In the genomic region with DNA sequence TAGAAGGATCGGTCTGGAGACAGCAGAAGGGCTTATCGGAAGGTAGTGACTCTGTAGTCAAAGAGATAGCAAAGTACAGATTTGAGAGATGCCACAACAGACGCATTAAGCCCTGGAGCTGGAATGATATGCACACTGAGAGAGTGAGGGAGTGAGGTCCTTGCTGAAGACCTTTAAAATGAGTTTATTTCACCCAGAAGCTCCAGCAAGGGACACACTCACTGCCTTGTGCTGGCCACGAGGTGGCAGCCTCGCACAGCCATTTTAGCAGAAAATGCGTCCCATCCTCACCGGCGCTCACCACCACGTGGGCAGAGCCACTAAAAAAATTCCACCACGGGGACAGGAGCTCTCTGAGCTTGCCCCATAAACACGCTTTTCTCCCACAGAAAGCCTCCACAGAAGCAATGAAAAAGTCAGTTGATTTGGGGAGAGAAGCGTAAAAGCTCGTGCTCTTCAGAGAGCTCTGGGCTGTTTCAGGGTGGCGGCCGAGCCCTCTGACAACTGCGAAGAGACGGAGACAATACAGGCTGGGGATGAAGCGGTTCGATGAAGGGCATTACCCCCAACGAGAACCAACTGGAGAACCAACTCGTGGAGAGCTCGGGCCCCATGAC, we compare ENCODE assay signal across 1 cellular context.
TF ChIP-seq lines count a peak whose summit lies in the region.

No MANE protein-coding gene starts in this region.

TF ChIP-seq in GM23338, 12 proteins besides CTCF, POLR2A, EP300 and RAD21 (continued from another document):
- TF ChIP-seq, protein P1, sequence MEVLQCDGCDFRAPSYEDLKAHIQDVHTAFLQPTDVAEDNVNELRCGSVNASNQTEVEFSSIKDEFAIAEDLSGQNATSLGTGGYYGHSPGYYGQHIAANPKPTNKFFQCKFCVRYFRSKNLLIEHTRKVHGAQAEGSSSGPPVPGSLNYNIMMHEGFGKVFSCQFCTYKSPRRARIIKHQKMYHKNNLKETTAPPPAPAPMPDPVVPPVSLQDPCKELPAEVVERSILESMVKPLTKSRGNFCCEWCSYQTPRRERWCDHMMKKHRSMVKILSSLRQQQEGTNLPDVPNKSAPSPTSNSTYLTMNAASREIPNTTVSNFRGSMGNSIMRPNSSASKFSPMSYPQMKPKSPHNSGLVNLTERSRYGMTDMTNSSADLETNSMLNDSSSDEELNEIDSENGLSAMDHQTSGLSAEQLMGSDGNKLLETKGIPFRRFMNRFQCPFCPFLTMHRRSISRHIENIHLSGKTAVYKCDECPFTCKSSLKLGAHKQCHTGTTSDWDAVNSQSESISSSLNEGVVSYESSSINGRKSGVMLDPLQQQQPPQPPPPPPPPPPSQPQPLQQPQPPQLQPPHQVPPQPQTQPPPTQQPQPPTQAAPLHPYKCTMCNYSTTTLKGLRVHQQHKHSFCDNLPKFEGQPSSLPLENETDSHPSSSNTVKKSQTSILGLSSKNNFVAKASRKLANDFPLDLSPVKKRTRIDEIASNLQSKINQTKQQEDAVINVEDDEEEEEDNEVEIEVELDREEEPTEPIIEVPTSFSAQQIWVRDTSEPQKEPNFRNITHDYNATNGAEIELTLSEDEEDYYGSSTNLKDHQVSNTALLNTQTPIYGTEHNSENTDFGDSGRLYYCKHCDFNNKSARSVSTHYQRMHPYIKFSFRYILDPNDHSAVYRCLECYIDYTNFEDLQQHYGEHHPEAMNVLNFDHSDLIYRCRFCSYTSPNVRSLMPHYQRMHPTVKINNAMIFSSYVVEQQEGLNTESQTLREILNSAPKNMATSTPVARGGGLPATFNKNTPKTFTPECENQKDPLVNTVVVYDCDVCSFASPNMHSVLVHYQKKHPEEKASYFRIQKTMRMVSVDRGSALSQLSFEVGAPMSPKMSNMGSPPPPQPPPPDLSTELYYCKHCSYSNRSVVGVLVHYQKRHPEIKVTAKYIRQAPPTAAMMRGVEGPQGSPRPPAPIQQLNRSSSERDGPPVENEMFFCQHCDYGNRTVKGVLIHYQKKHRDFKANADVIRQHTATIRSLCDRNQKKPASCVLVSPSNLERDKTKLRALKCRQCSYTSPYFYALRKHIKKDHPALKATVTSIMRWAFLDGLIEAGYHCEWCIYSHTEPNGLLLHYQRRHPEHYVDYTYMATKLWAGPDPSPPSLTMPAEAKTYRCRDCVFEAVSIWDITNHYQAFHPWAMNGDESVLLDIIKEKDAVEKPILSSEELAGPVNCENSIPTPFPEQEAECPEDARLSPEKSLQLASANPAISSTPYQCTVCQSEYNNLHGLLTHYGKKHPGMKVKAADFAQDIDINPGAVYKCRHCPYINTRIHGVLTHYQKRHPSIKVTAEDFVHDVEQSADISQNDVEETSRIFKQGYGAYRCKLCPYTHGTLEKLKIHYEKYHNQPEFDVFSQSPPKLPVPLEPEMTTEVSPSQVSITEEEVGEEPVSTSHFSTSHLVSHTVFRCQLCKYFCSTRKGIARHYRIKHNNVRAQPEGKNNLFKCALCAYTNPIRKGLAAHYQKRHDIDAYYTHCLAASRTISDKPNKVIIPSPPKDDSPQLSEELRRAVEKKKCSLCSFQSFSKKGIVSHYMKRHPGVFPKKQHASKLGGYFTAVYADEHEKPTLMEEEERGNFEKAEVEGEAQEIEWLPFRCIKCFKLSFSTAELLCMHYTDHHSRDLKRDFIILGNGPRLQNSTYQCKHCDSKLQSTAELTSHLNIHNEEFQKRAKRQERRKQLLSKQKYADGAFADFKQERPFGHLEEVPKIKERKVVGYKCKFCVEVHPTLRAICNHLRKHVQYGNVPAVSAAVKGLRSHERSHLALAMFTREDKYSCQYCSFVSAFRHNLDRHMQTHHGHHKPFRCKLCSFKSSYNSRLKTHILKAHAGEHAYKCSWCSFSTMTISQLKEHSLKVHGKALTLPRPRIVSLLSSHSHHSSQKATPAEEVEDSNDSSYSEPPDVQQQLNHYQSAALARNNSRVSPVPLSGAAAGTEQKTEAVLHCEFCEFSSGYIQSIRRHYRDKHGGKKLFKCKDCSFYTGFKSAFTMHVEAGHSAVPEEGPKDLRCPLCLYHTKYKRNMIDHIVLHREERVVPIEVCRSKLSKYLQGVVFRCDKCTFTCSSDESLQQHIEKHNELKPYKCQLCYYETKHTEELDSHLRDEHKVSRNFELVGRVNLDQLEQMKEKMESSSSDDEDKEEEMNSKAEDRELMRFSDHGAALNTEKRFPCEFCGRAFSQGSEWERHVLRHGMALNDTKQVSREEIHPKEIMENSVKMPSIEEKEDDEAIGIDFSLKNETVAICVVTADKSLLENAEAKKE (CRISPR knock-in tag; IDR thresholded peaks at IDR 0.05) = no peak
- TF ChIP-seq ZNF331 (CRISPR knock-in tag; IDR thresholded peaks at IDR 0.05; ENCODE audit: low read depth) = no peak
